Comparison of ENCODE assay signal across 16 cellular contexts in genomic region chr9:99197124-99197630, GRCh38.
"Had no signal": no experiment of that assay in that cellular context is flagged by ENCODE, and none has a peak within 500 bp of the region (broad histone marks: within the 10 kb centered on the region; RNA-seq: fewer than 3 reads in every experiment).

No MANE protein-coding gene starts in this region.

- H3K27me3 ChIP-seq: breast epithelium, heart right ventricle, left lung, sigmoid colon had no signal

- H3K9me3 ChIP-seq: breast epithelium, left lung, sigmoid colon had no signal

- H3K4me3 ChIP-seq: breast epithelium, heart right ventricle, left lung, sigmoid colon had no signal

- FAIRE-seq: colon, frontal cortex, keratinocyte had no signal

- H3K4me3 Mint-ChIP-seq: activated CD4-positive, alpha-beta memory T cell treated with anti-CD3 and anti-CD28 coated beads, Interleukin-2, amount 10 ng/mL, durations not matched to agents 7 days and 5 days; activated naive CD8-positive, alpha-beta T cell treated with anti-CD3 and anti-CD28 coated beads for 36 hours; memory B cell; neural crest cell had no signal

- H3K36me3 ChIP-seq: breast epithelium, heart right ventricle, left lung, sigmoid colon had no signal

- H3K4me1 ChIP-seq: breast epithelium, heart right ventricle, left lung, sigmoid colon had no signal

- H3K9me3 Mint-ChIP-seq: activated CD4-positive, alpha-beta memory T cell treated with anti-CD3 and anti-CD28 coated beads, Interleukin-2, amount 10 ng/mL, durations not matched to agents 7 days and 5 days; activated naive CD8-positive, alpha-beta T cell treated with anti-CD3 and anti-CD28 coated beads for 36 hours; neural crest cell had no signal

- ATAC-seq: heart right ventricle, left lung had no signal

- H3K27ac ChIP-seq: breast epithelium, heart right ventricle, left lung, sigmoid colon had no signal

- H3K36me3 Mint-ChIP-seq: activated naive CD8-positive, alpha-beta T cell treated with anti-CD3 and anti-CD28 coated beads for 36 hours had no signal

- H3K27me3 Mint-ChIP-seq: activated naive CD8-positive, alpha-beta T cell treated with anti-CD3 and anti-CD28 coated beads for 36 hours had no signal

- H3K27ac Mint-ChIP-seq: activated CD4-positive, alpha-beta memory T cell treated with anti-CD3 and anti-CD28 coated beads, Interleukin-2, amount 10 ng/mL, durations not matched to agents 7 days and 5 days; activated naive CD8-positive, alpha-beta T cell treated with anti-CD3 and anti-CD28 coated beads for 36 hours; memory B cell had no signal

- DNase-seq: activated CD4-positive, alpha-beta memory T cell treated with anti-CD3 and anti-CD28 coated beads, Interleukin-2, amount 10 ng/mL, durations not matched to agents 7 days and 5 days; activated CD4-positive, CD25-positive, alpha-beta regulatory T cell treated with anti-CD3 and anti-CD28 coated beads, Interleukin-2, amount 50 U/mL, for 72 hours; activated gamma-delta T cell treated with Interleukin-2 at 50 U/mL for 16 hours; activated naive CD8-positive, alpha-beta T cell treated with anti-CD3 and anti-CD28 coated beads for 36 hours; activated T-cell treated with anti-CD3 and anti-CD28 coated beads, Interleukin-2, amount 50 U/mL, for 48 hours; heart right ventricle; left lung; sigmoid colon; stimulated activated CD4-positive, alpha-beta T cell treated with anti-CD3 and anti-CD28 coated beads, Interleukin-2, amount 100 ng/mL, for 24 hours; stimulated activated naive CD4-positive, alpha-beta T cell treated with Interleukin-2 at 50 U/mL for 16 hours had no signal
